23 cellular contexts compared by ENCODE assay signal in genomic region chr11:111645657-111646316, GRCh38.
"Had no signal": no experiment of that assay in that cellular context is flagged by ENCODE, and none has a peak within 500 bp of the region (broad histone marks: within the 10 kb centered on the region; RNA-seq: fewer than 3 reads in every experiment).

No MANE protein-coding gene starts in this region.

- H3K4me3 Mint-ChIP-seq: effector memory CD8-positive, alpha-beta T cell; memory B cell; natural killer cell treated with Interleukin-12 subunit alpha and Interleukin-12 subunit beta and Interleukin-15 and Interleukin-18, amount 100 ng/mL, for 72 hours; neural crest cell; type B pancreatic cell had no signal

- H3K36me3 Mint-ChIP-seq: natural killer cell treated with Interleukin-12 subunit alpha and Interleukin-12 subunit beta and Interleukin-15 and Interleukin-18, amount 100 ng/mL, for 72 hours had no signal

- H3K36me3 ChIP-seq: gastrocnemius medialis, neutrophil, pancreas, thyroid gland, vagina had no signal

- DNase-seq: cortex of kidney; effector memory CD8-positive, alpha-beta T cell; foreskin fibroblast; gastrocnemius medialis; head of caudate nucleus; naive B cell; pancreas; right lobe of liver; small intestine; stimulated activated CD4-positive, alpha-beta T cell treated with anti-CD3 and anti-CD28 coated beads, Interleukin-15, amount 100 ng/mL, for 24 hours; stimulated activated CD4-positive, alpha-beta T cell treated with anti-CD3 and anti-CD28 coated beads, Interleukin-2, amount 100 ng/mL, for 48 hours; stimulated activated CD8-positive, alpha-beta memory T cell treated with anti-CD3 and anti-CD28 coated beads, Interleukin-4, amount 100 ng/mL, for 48 hours; stimulated activated naive CD4-positive, alpha-beta T cell treated with Interleukin-2 at 50 U/mL for 16 hours; stomach; thyroid gland had no signal

- H3K9me3 Mint-ChIP-seq: effector memory CD8-positive, alpha-beta T cell; memory B cell; naive B cell; natural killer cell treated with Interleukin-12 subunit alpha and Interleukin-12 subunit beta and Interleukin-15 and Interleukin-18, amount 100 ng/mL, for 72 hours; neural crest cell; type B pancreatic cell had no signal

- H3K27ac ChIP-seq: gastrocnemius medialis, neutrophil, pancreas, right lobe of liver, stomach, thyroid gland, vagina had no signal

- H3K27me3 ChIP-seq: gastrocnemius medialis, neutrophil, pancreas, right lobe of liver, stomach, thyroid gland, vagina had no signal

- H3K27ac Mint-ChIP-seq: effector memory CD8-positive, alpha-beta T cell; memory B cell; natural killer cell treated with Interleukin-12 subunit alpha and Interleukin-12 subunit beta and Interleukin-15 and Interleukin-18, amount 100 ng/mL, for 72 hours; type B pancreatic cell had no signal

- H3K27me3 Mint-ChIP-seq: effector memory CD8-positive, alpha-beta T cell; memory B cell; naive B cell; natural killer cell treated with Interleukin-12 subunit alpha and Interleukin-12 subunit beta and Interleukin-15 and Interleukin-18, amount 100 ng/mL, for 72 hours; type B pancreatic cell had no signal

- H3K4me1 ChIP-seq: pancreas, right lobe of liver, thyroid gland had no signal

- H3K4me3 ChIP-seq: gastrocnemius medialis, lung, pancreas, right lobe of liver, stomach, thyroid gland, vagina had no signal

- ATAC-seq: effector memory CD8-positive, alpha-beta T cell; gastrocnemius medialis; left lobe of liver; natural killer cell treated with Interleukin-12 subunit alpha and Interleukin-12 subunit beta and Interleukin-15 and Interleukin-18, amount 100 ng/mL, for 72 hours; pancreas; right lobe of liver had no signal

- H3K9me3 ChIP-seq: gastrocnemius medialis, neutrophil, pancreas, right lobe of liver, stomach, thyroid gland, vagina had no signal
